10 cellular contexts compared by ENCODE assay signal in genomic region chr11:115505165-115505564, GRCh38. TPM values are rescaled to one million over a fixed set of nuclear protein-coding genes. Genes with fewer than 3 reads are reported as not detected.
DNase-seq lines count a peak whose midpoint lies in the region; ATAC-seq, FAIRE-seq and TF ChIP-seq lines count a peak whose summit lies in the region.
"Had no signal": no experiment of that assay in that cellular context is flagged by ENCODE, and none has a peak within 500 bp of the region (broad histone marks: within the 10 kb centered on the region; RNA-seq: fewer than 3 reads in every experiment).

No MANE protein-coding gene starts in this region.

- peaks cover 28% of the 10 kb centered on the region for H3K27me3 Mint-ChIP-seq in activated CD8-positive, alpha-beta memory T cell treated with anti-CD3 and anti-CD28 coated beads, Interleukin-2, amount 10 ng/mL, durations not matched to agents 7 days and 5 days

- H3K27ac ChIP-seq in ascending aorta = peak overlapping the region in 1 of 2 donors; percentile 73
- peak overlapping the region; percentile 68 to 81 for H3K27ac ChIP-seq in left lung
- no peak overlapping the region for H3K27ac ChIP-seq in thoracic aorta
- H3K27ac ChIP-seq in small intestine (ENCODE audit: low read depth in 1 of 2, low read length in 1 of 2) = peak overlapping the region in 1 of 2 donors; percentile 83
- H3K27ac ChIP-seq: SJCRH30 had no signal

- H3K4me1 Mint-ChIP-seq in activated CD8-positive, alpha-beta memory T cell treated with anti-CD3 and anti-CD28 coated beads, Interleukin-2, amount 10 ng/mL, durations not matched to agents 7 days and 5 days = peaks cover 5% of the 10 kb centered on the region

- 2 to 5% (median 3%) methylated on average over 10 of the region's 10 CpGs for WGBS in small intestine, 3 donors

- CTCF ChIA-PET in activated CD8-positive, alpha-beta memory T cell treated with anti-CD3 and anti-CD28 coated beads, Interleukin-2, amount 10 ng/mL, durations not matched to agents 7 days and 5 days (lab: Charles Lee) = no interaction called here

- H3K36me3 ChIP-seq in ascending aorta (no peaks in the 10 kb centered on the region), left lung (no peaks in the 10 kb centered on the region), thoracic aorta (no peaks in the 10 kb centered on the region), small intestine (ENCODE audit: control insufficient read depth in 2 of 2, insufficient read depth in 2 of 2, low read length in 2 of 2) (no peaks in the 10 kb centered on the region)
- H3K36me3 ChIP-seq: SJCRH30 had no signal

- no peak overlapping the region for H3K4me3 Mint-ChIP-seq in activated CD8-positive, alpha-beta memory T cell treated with anti-CD3 and anti-CD28 coated beads, Interleukin-2, amount 10 ng/mL, durations not matched to agents 7 days and 5 days

- FAIRE-seq in small intestine (lab: Jason Lieb, UNC) = no peak

- H3K9me3 Mint-ChIP-seq in activated CD8-positive, alpha-beta memory T cell treated with anti-CD3 and anti-CD28 coated beads, Interleukin-2, amount 10 ng/mL, durations not matched to agents 7 days and 5 days (ENCODE audit: low read depth) = no peaks in the 10 kb centered on the region

- H3K4me1 ChIP-seq in ascending aorta (peaks cover 10 to 18% of the 10 kb centered on the region in 2 donors), left lung (peaks cover 0 to 26% of the 10 kb centered on the region in 2 donors), thoracic aorta (ENCODE audit: control insufficient read depth in 1 of 2, low read depth in 2 of 2) (peaks cover 20 to 25% of the 10 kb centered on the region in 2 donors), small intestine (ENCODE audit: control insufficient read depth in 2 of 2, insufficient read depth in 1 of 2, low read depth in 1 of 2, low read length in 1 of 2) (peaks cover 0 to 3% of the 10 kb centered on the region in 2 donors)
- H3K4me1 ChIP-seq: SJCRH30 had no signal

- no peaks in the 10 kb centered on the region for H3K27me3 ChIP-seq in ascending aorta
- H3K27me3 ChIP-seq in left lung = peaks cover 3 to 77% of the 10 kb centered on the region in 2 donors
- no peaks in the 10 kb centered on the region for H3K27me3 ChIP-seq in thoracic aorta (replicated peaks; ENCODE audit: insufficient read depth)
- H3K27me3 ChIP-seq in small intestine (ENCODE audit: control insufficient read depth in 2 of 2, insufficient read depth in 2 of 2, low read length in 2 of 2) = peaks cover 0 to 4% of the 10 kb centered on the region in 2 donors

- H3K4me3 ChIP-seq in ascending aorta (peak overlapping the region; percentile 55 to 80), left lung (peak overlapping the region; percentile 47 to 72), thoracic aorta (peak overlapping the region; percentile 73), small intestine (ENCODE audit: low read depth in 1 of 2, low read length in 2 of 2) (peak overlapping the region in 1 of 2 donors; percentile 63)

- H3K36me3 Mint-ChIP-seq in activated CD8-positive, alpha-beta memory T cell treated with anti-CD3 and anti-CD28 coated beads, Interleukin-2, amount 10 ng/mL, durations not matched to agents 7 days and 5 days = no peaks in the 10 kb centered on the region

- H3K9me3 ChIP-seq in ascending aorta (no peaks in the 10 kb centered on the region), left lung (no peaks in the 10 kb centered on the region), thoracic aorta (no peaks in the 10 kb centered on the region), small intestine (ENCODE audit: control insufficient read depth, low read depth) (no peaks in the 10 kb centered on the region)
- H3K9me3 ChIP-seq: SJCRH30 had no signal

- intact Hi-C loops in ascending aorta (cut with DNase I) = loop anchor here (10.0 kb wide), 2 partner anchors 170 to 1630 kb away; partner anchors contain the start of gene USP28
- intact Hi-C loops in left lung (cut with DNase I) = loop anchor here in 1 of 2 donors (10.0 kb wide), 1 partner anchor 170 kb away; no protein-coding TSS in a partner anchor

- H3K27ac Mint-ChIP-seq in activated CD8-positive, alpha-beta memory T cell treated with anti-CD3 and anti-CD28 coated beads, Interleukin-2, amount 10 ng/mL, durations not matched to agents 7 days and 5 days = peak overlapping the region; percentile 34

- TF ChIP-seq CTCF in ascending aorta (IDR thresholded peaks at IDR 0.05) (no peak), left lung (IDR thresholded peaks at IDR 0.05) (peak in 1 of 2 donors; percentile 10), thoracic aorta (IDR thresholded peaks at IDR 0.05) (no peak)

- DNase-seq in activated CD8-positive, alpha-beta memory T cell treated with anti-CD3 and anti-CD28 coated beads, Interleukin-2, amount 10 ng/mL, durations not matched to agents 7 days and 5 days = no peak
- DNase-seq in activated CD8-positive, alpha-beta memory T cell treated with anti-CD3 and anti-CD28 coated beads, Interleukin-2, amount 50 U/mL, for 48 hours = no peak
- DNase-seq in ascending aorta (ENCODE audit: low spot score in 2 of 2) (no peak), left lung (peak in 1 of 2 donors; percentile 28), thoracic aorta (ENCODE audit: low spot score) (no peak), small intestine (no peak), GF-D8 (lab: John Stamatoyannopoulos, UW) (no peak), GM19238 (ENCODE audit: insufficient read length, low spot score) (no peak)
- DNase-seq: DND-41 had no signal

- ATAC-seq in activated CD8-positive, alpha-beta memory T cell treated with anti-CD3 and anti-CD28 coated beads, Interleukin-2, amount 10 ng/mL, durations not matched to agents 7 days and 5 days = no peak
- ATAC-seq in left lung (no peak), thoracic aorta (ENCODE audit: insufficient number of reproducible peaks, low FRiP score, low read depth) (no peak)

RNA-seq across cellular contexts. Expression of gene CADM1, which starts 0.9 kb away (rescaled TPM):
- 1 to 10 TPM in 1 of 2 experiments, under 1 TPM in 1; 0.76 to 1.2 TPM for total RNA-seq in activated CD8-positive, alpha-beta memory T cell treated with anti-CD3 and anti-CD28 coated beads, Interleukin-2, amount 10 ng/mL, durations not matched to agents 7 days and 5 days
- total RNA-seq in ascending aorta (2.4 TPM), left lung (100 to 1,000 TPM; 105 to 307 TPM), thoracic aorta (1 to 10 TPM; 1.4 to 6.1 TPM)
- polyA plus RNA-seq in small intestine = 1 to 10 TPM; 2.2 to 8.5 (median 3.1) TPM

Comparison
In these comparisons a context has a peak if more than half of its experiments do, and no peak if none do; other contexts are left out.
1. H3K27ac ChIP-seq: peak in left lung (2 of 2); none in thoracic aorta (0 of 2).
2. RNA of gene CADM1, which starts 0.9 kb away (total RNA-seq): 105 to 307 TPM in left lung; 1.4 to 6.1 TPM in thoracic aorta, 2.4 TPM in ascending aorta (single experiment) and 0.76 to 1.2 TPM in activated CD8-positive, alpha-beta memory T cell treated with anti-CD3 and anti-CD28 coated beads, Interleukin-2, amount 10 ng/mL, durations not matched to agents 7 days and 5 days; every median in the first group is over 10 times any median in the second.